27 cellular contexts compared by ENCODE assay signal in genomic region chr6:43119456-43119855, GRCh38. TPM values are rescaled to one million over a fixed set of nuclear protein-coding genes. Genes with fewer than 3 reads are reported as not detected.
A peak's percentile ranks its signal among the peaks of the same experiment; 100 is the strongest.
DNase-seq lines count a peak whose midpoint lies in the region; ATAC-seq and TF ChIP-seq lines count a peak whose summit lies in the region.
"Had no signal": no experiment of that assay in that cellular context is flagged by ENCODE, and none has a peak within 500 bp of the region (broad histone marks: within the 10 kb centered on the region; RNA-seq: fewer than 3 reads in every experiment).

No MANE protein-coding gene starts in this region.

- intact Hi-C loops in vagina (cut with DNase I) = no loop called here
- intact Hi-C loops in OCI-LY7 (cut with micrococcal nuclease; ENCODE audit: unreplicated experiment) = no loop called here

- no peak overlapping the region for H3K4me2 ChIP-seq in OCI-LY7 (ENCODE audit: low read length)

- H3K9ac ChIP-seq in endodermal cell (ENCODE audit: extremely low read depth, low read length, poor library complexity, severe bottlenecking) = no peak overlapping the region
- H3K9ac ChIP-seq: BLaER1 treated with 17β-estradiol and CSF1 and Interleukin-3, amounts not matched to agents 10 nM and 100 nM had no signal

- no peak for TF ChIP-seq POLR2A in vagina (IDR thresholded peaks at IDR 0.05)

- H3K9me3 ChIP-seq in RWPE2 (ENCODE audit: severe bottlenecking) (no peaks in the 10 kb centered on the region), endodermal cell (ENCODE audit: control insufficient read depth, low read length) (no peaks in the 10 kb centered on the region), vagina (no peaks in the 10 kb centered on the region), OCI-LY7 (ENCODE audit: low read length) (no peaks in the 10 kb centered on the region)
- H3K9me3 ChIP-seq: BLaER1 treated with 17β-estradiol and CSF1 and Interleukin-3, amounts not matched to agents 10 nM and 100 nM; HAP-1; testis had no signal

- H3K36me3 ChIP-seq in RWPE2 (ENCODE audit: low read depth) (no peaks in the 10 kb centered on the region), endodermal cell (ENCODE audit: control insufficient read depth, insufficient read depth, low read length) (no peaks in the 10 kb centered on the region), vagina (no peaks in the 10 kb centered on the region), OCI-LY7 (ENCODE audit: insufficient read depth, low read length) (no peaks in the 10 kb centered on the region)
- H3K36me3 ChIP-seq: BLaER1 treated with 17β-estradiol and CSF1 and Interleukin-3, amounts not matched to agents 10 nM and 100 nM; HAP-1 had no signal

- H3K27ac ChIP-seq in RWPE2 (ENCODE audit: poor library complexity, severe bottlenecking) (peak overlapping the region; percentile 82), endodermal cell (ENCODE audit: low read depth, low read length) (no peak overlapping the region), vagina (peak overlapping the region; percentile 85), OCI-LY7 (ENCODE audit: low read depth, low read length, poor library complexity, severe bottlenecking) (no peak overlapping the region)
- H3K27ac ChIP-seq: epithelial cell of prostate, testis had no signal

- no peak for TF ChIP-seq CTCF in RWPE2 (IDR thresholded peaks at IDR 0.05; ENCODE audit: poor library complexity, severe bottlenecking)
- TF ChIP-seq CTCF in endodermal cell (conservative IDR thresholded peaks at IDR 0.05) = no peak
- no peak for TF ChIP-seq CTCF in nephron progenitor cell (IDR thresholded peaks at IDR 0.05)
- no peak for TF ChIP-seq CTCF in vagina (IDR thresholded peaks at IDR 0.05)
- no peak for TF ChIP-seq CTCF in OCI-LY7 (conservative IDR thresholded peaks at IDR 0.05; ENCODE audit: low read length)

- H3K27me3 Mint-ChIP-seq in endodermal cell (ENCODE audit: insufficient read depth) (no peaks in the 10 kb centered on the region), nephron progenitor cell (ENCODE audit: low read depth, poor library complexity) (peaks cover 2% of the 10 kb centered on the region)
- H3K27me3 Mint-ChIP-seq: activated naive CD8-positive, alpha-beta T cell treated with anti-CD3 and anti-CD28 coated beads for 36 hours; activated T-cell treated with anti-CD3 and anti-CD28 coated beads, Interleukin-2, amount 50 U/mL, for 24 hours had no signal

- H4K20me1 ChIP-seq in OCI-LY7 (ENCODE audit: insufficient read depth, low read length) = no peaks in the 10 kb centered on the region

- H3K27me3 ChIP-seq in RWPE2 (ENCODE audit: insufficient read depth, poor library complexity, severe bottlenecking) = no peaks in the 10 kb centered on the region
- H3K27me3 ChIP-seq in endodermal cell (ENCODE audit: control insufficient read depth, insufficient read depth, low read length, poor library complexity, severe bottlenecking) = no peaks in the 10 kb centered on the region
- no peaks in the 10 kb centered on the region for H3K27me3 ChIP-seq in vagina
- H3K27me3 ChIP-seq: BLaER1 treated with 17β-estradiol and CSF1 and Interleukin-3, amounts not matched to agents 10 nM and 100 nM; testis had no signal

- ATAC-seq in RWPE2 (ENCODE audit: low read depth) = no peak
- ATAC-seq: naive thymus-derived CD4-positive, alpha-beta T cell had no signal

- 87 to 91% methylated on average over 4 of the region's 4 CpGs for WGBS in endodermal cell (ENCODE audit: insufficient coverage in 1 of 2, insufficient read length in 1 of 2), 2 experiments

- H3K9me2 ChIP-seq in OCI-LY7 (ENCODE audit: insufficient read depth, low read length) = no peaks in the 10 kb centered on the region

- H3K4me3 Mint-ChIP-seq in endodermal cell (no peak overlapping the region), nephron progenitor cell (no peak overlapping the region)
- H3K4me3 Mint-ChIP-seq: activated B cell treated with CpG ODN at 0.5 μM for 24 hours; activated CD4-positive, alpha-beta T cell treated with anti-CD3 and anti-CD28 coated beads, Interleukin-2, amount 10 ng/mL, durations not matched to agents 7 days and 5 days; activated naive CD8-positive, alpha-beta T cell treated with anti-CD3 and anti-CD28 coated beads for 36 hours; activated T-cell treated with anti-CD3 and anti-CD28 coated beads, Interleukin-2, amount 50 U/mL, for 24 hours; naive thymus-derived CD4-positive, alpha-beta T cell had no signal

- no peaks in the 10 kb centered on the region for H3K9me3 Mint-ChIP-seq in endodermal cell
- H3K9me3 Mint-ChIP-seq in nephron progenitor cell = no peaks in the 10 kb centered on the region
- H3K9me3 Mint-ChIP-seq: activated B cell treated with CpG ODN at 0.5 μM for 24 hours; activated CD4-positive, alpha-beta T cell treated with anti-CD3 and anti-CD28 coated beads, Interleukin-2, amount 10 ng/mL, durations not matched to agents 7 days and 5 days; activated naive CD8-positive, alpha-beta T cell treated with anti-CD3 and anti-CD28 coated beads for 36 hours; activated T-cell treated with anti-CD3 and anti-CD28 coated beads, Interleukin-2, amount 50 U/mL, for 24 hours; naive thymus-derived CD4-positive, alpha-beta T cell had no signal

- POLR2A ChIA-PET in HEK293T (lab: Yijun Ruan, JAX) (no interaction called here), OCI-LY7 (lab: Charles Lee) (no interaction called here)

- H3K36me3 Mint-ChIP-seq in endodermal cell (ENCODE audit: low read depth) (no peaks in the 10 kb centered on the region), nephron progenitor cell (ENCODE audit: low read depth) (peaks cover 6% of the 10 kb centered on the region)
- H3K36me3 Mint-ChIP-seq: activated naive CD8-positive, alpha-beta T cell treated with anti-CD3 and anti-CD28 coated beads for 36 hours; naive thymus-derived CD4-positive, alpha-beta T cell had no signal

- H3K27ac Mint-ChIP-seq in endodermal cell (peak overlapping the region; percentile 15), nephron progenitor cell (peak overlapping the region; percentile 49)
- H3K27ac Mint-ChIP-seq: activated B cell treated with CpG ODN at 0.5 μM for 24 hours; activated CD4-positive, alpha-beta T cell treated with anti-CD3 and anti-CD28 coated beads, Interleukin-2, amount 10 ng/mL, durations not matched to agents 7 days and 5 days; activated naive CD8-positive, alpha-beta T cell treated with anti-CD3 and anti-CD28 coated beads for 36 hours; activated T-cell treated with anti-CD3 and anti-CD28 coated beads, Interleukin-2, amount 50 U/mL, for 24 hours; naive thymus-derived CD4-positive, alpha-beta T cell had no signal

- H3K79me2 ChIP-seq in OCI-LY7 (ENCODE audit: insufficient read depth, low read depth, low read length) = no peaks in the 10 kb centered on the region

- CTCF ChIA-PET in HEK293T (lab: Yijun Ruan, JAX) (no interaction called here), OCI-LY7 (lab: Charles Lee; ENCODE audit: unreplicated experiment) (no interaction called here)

- no TSS peak for BruUV-seq in OCI-LY7 (replicated peaks; lab: Mats Ljungman, UMichigan)

- H3K4me1 ChIP-seq in RWPE2 (ENCODE audit: insufficient read depth, poor library complexity, severe bottlenecking) (peaks cover 46% of the 10 kb centered on the region), endodermal cell (ENCODE audit: control insufficient read depth, insufficient read depth, low read length) (peaks cover 4% of the 10 kb centered on the region), vagina (peaks cover 66% of the 10 kb centered on the region), OCI-LY7 (ENCODE audit: insufficient read depth, low read length, poor library complexity, severe bottlenecking) (no peaks in the 10 kb centered on the region)

- no peak overlapping the region for H2AFZ ChIP-seq in OCI-LY7 (ENCODE audit: low read length)

- peaks cover 25% of the 10 kb centered on the region for H3K4me1 Mint-ChIP-seq in endodermal cell
- H3K4me1 Mint-ChIP-seq in nephron progenitor cell = peaks cover 64% of the 10 kb centered on the region
- H3K4me1 Mint-ChIP-seq: activated B cell treated with CpG ODN at 0.5 μM for 24 hours; activated CD4-positive, alpha-beta T cell treated with anti-CD3 and anti-CD28 coated beads, Interleukin-2, amount 10 ng/mL, durations not matched to agents 7 days and 5 days; activated naive CD8-positive, alpha-beta T cell treated with anti-CD3 and anti-CD28 coated beads for 36 hours had no signal

- no peak overlapping the region for H3K4me3 ChIP-seq in RWPE2 (ENCODE audit: severe bottlenecking)
- H3K4me3 ChIP-seq in endodermal cell (ENCODE audit: low read length) = no peak overlapping the region
- H3K4me3 ChIP-seq in vagina = no peak overlapping the region
- no peak overlapping the region for H3K4me3 ChIP-seq in OCI-LY7 (ENCODE audit: low read depth, low read length, poor library complexity, severe bottlenecking)
- H3K4me3 ChIP-seq: BLaER1 treated with 17β-estradiol and CSF1 and Interleukin-3, amounts not matched to agents 10 nM and 100 nM; coronary artery; HAP-1; skin epidermis; testis had no signal

- DNase-seq in RWPE2 (ENCODE audit: low spot score) (no peak), endodermal cell (no peak), nephron progenitor cell (no peak), vagina (ENCODE audit: extremely low spot score in 2 of 2) (no peak), HEK293T (ENCODE audit: extremely low spot score) (no peak), OCI-LY7 (ENCODE audit: low spot score) (no peak), NCI-H1436 (lab: John Stamatoyannopoulos, UW) (no peak)
- DNase-seq: activated B cell treated with CpG ODN at 0.5 μM for 24 hours; activated CD4-positive, alpha-beta T cell treated with anti-CD3 and anti-CD28 coated beads, Interleukin-2, amount 10 ng/mL, durations not matched to agents 7 days and 5 days; activated gamma-delta T cell; activated naive CD8-positive, alpha-beta T cell treated with anti-CD3 and anti-CD28 coated beads for 36 hours; activated T-cell treated with anti-CD3 and anti-CD28 coated beads, Interleukin-2, amount 50 U/mL, for 24 hours; anterior cingulate cortex; COR-L47; effector CD8-positive, alpha-beta T cell; naive thymus-derived CD4-positive, alpha-beta T cell; NCI-H1694 treated with DMSO at 0.1 percent for 48 hours; NCI-H510A; occipital lobe; RPMI8226; stimulated activated naive CD4-positive, alpha-beta T cell treated with Interleukin-2 at 50 U/mL for 16 hours; testis had no signal

TF ChIP-seq in HEK293T, 16 proteins besides CTCF, POLR2A, EP300 and RAD21:
- TF ChIP-seq FOXK2 (IDR thresholded peaks at IDR 0.05) (no peak), ARNT (IDR thresholded peaks at IDR 0.05) (no peak), LEF1 (IDR thresholded peaks at IDR 0.05; ENCODE audit: borderline replicate concordance) (no peak), HDGF (IDR thresholded peaks at IDR 0.05; ENCODE audit: borderline replicate concordance) (no peak), TARDBP (IDR thresholded peaks at IDR 0.05) (no peak)

RNA-seq across cellular contexts. Expression of gene PTK7, which starts 43.3 kb away (rescaled TPM):
- total RNA-seq in endodermal cell (100 to 1,000 TPM; 167 to 183 TPM), vagina (62.1 TPM), OCI-LY7 (2022) (12.0 and 13.0 TPM in 2 replicates)
- 126 TPM for polyA plus RNA-seq in endodermal cell (2013, experiment 1 of 2)
- 121 TPM for polyA plus RNA-seq in endodermal cell (2013, experiment 2 of 2)
- total RNA-seq in OCI-LY7 (2014; rRNA removed; shearing (Covaris generic)) = 12.7 and 18.5 TPM in 2 replicates

RNA-seq across cellular contexts. Expression of gene SRF, which starts 51.6 kb away (rescaled TPM):
- total RNA-seq in endodermal cell = 10 to 100 TPM; 32.7 to 44.2 TPM
- polyA plus RNA-seq in endodermal cell (2013, experiment 1 of 2) = 37.7 TPM
- 35.2 TPM for polyA plus RNA-seq in endodermal cell (2013, experiment 2 of 2)
- total RNA-seq in vagina = 28.2 TPM
- 17.6 and 22.8 TPM in 2 replicates for total RNA-seq in OCI-LY7 (2014; rRNA removed; shearing (Covaris generic))
- 23.1 and 24.2 TPM in 2 replicates for total RNA-seq in OCI-LY7 (2022)

Comparison
In these comparisons a context has a peak if more than half of its experiments do, and no peak if none do; other contexts are left out.
1. H3K27ac ChIP-seq: peak in RWPE2 (single experiment) and vagina (single experiment); none in endodermal cell (single experiment) and OCI-LY7 (single experiment).